ENCODE assay signal across 8 cellular contexts in the genomic region with DNA sequence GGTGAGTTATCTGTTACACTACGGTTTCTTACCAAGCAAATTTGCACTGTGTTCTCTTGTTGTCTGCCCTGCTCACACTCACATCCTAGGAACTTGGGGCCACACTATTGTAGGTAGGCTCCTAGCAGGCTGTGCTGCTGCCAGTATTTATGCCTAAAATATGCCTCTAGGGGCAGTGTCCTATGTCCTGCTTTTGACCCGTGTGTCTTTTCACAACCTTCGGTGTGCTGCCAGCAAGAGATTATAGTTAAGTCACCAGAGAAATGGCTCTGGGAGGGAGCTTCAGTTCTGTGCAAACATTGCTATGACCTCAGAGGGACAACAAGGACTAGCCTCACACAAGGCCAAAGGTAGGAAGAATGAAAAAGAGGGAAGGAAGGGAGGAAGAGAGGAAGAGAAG.
DNase-seq lines count a peak whose midpoint lies in the region; ATAC-seq and TF ChIP-seq lines count a peak whose summit lies in the region.

No MANE protein-coding gene starts in this region.

- H3K4me3 ChIP-seq in DND-41 (ENCODE audit: low read depth in 1 of 2, low read length in 2 of 2), result no peak overlapping the region

- peak; percentile 31 for TF ChIP-seq CTCF in DND-41 (IDR thresholded peaks at IDR 0.05; ENCODE audit: borderline replicate concordance, extremely low read depth, low read length, poor library complexity, severe bottlenecking)

- H3K36me3 ChIP-seq in DND-41 (ENCODE audit: insufficient read depth, low read length), result no peaks in the 10 kb centered on the region

- H3K79me2 ChIP-seq in DND-41 (ENCODE audit: insufficient read depth, low read length), result no peaks in the 10 kb centered on the region

- no peaks in the 10 kb centered on the region for H4K20me1 ChIP-seq in DND-41 (ENCODE audit: insufficient read depth, low read length)

- H3K27me3 ChIP-seq in DND-41 (ENCODE audit: insufficient read depth, low read length, poor library complexity), result no peaks in the 10 kb centered on the region

- H3K9ac ChIP-seq in DND-41 (ENCODE audit: low read depth, low read length), result no peak overlapping the region

- no peak overlapping the region for H2AFZ ChIP-seq in DND-41 (ENCODE audit: low read depth, low read length)

- no peak overlapping the region for H3K27ac ChIP-seq in DND-41 (ENCODE audit: low read length)

- H3K4me2 ChIP-seq in DND-41 (ENCODE audit: insufficient read depth, low read length), result no peak overlapping the region

- DNase-seq in DND-41 (peak; percentile 3), LoVo (ENCODE audit: low spot score) (peak; percentile 35), erythroblast (lab: John Stamatoyannopoulos, UW) (peak; percentile 1 to 3), NCI-H1694 (lab: John Stamatoyannopoulos, UW) (no peak), activated gamma-delta T cell treated with Interleukin-2 at 50 U/mL for 16 hours (no peak), NCI-H2196 treated with DMSO at 0.1 percent for 48 hours (lab: John Stamatoyannopoulos, UW; ENCODE audit: unreplicated experiment) (no peak)
- DNase-seq in activated CD4-positive, alpha-beta T cell treated with anti-CD3 and anti-CD28 coated beads, Interleukin-2, amount 50 U/mL, for 1 hour, result no peak

- no peak for TF ChIP-seq POLR2A in erythroblast (IDR thresholded peaks at IDR 0.05; ENCODE audit: low read length)

- H3K4me1 ChIP-seq in DND-41 (ENCODE audit: insufficient read depth, low read length), result no peaks in the 10 kb centered on the region

- H3K9me3 ChIP-seq in DND-41 (ENCODE audit: insufficient read depth, low read length, severe bottlenecking), result no peaks in the 10 kb centered on the region

- 0 out of 3 replicates have a peak, but pooled peaks have one; percentile 52 for ATAC-seq in DND-41 (ENCODE audit: insufficient read depth, low read depth)
- ATAC-seq in GM21529 (IDR thresholded peaks at IDR 0.05; ENCODE audit: unreplicated experiment), result peak; percentile 89

Comparison
In these comparisons a context has a peak if more than half of its experiments do, and no peak if none do; other contexts are left out.
1. DNase-seq: peak in DND-41 (single experiment), LoVo (single experiment) and erythroblast (2 of 2); none in NCI-H1694 (single experiment), activated gamma-delta T cell treated with Interleukin-2 at 50 U/mL for 16 hours (single experiment), activated CD4-positive, alpha-beta T cell treated with anti-CD3 and anti-CD28 coated beads, Interleukin-2, amount 50 U/mL, for 1 hour (single experiment) and NCI-H2196 treated with DMSO at 0.1 percent for 48 hours (single experiment).